Comparison of ENCODE assay signal across 24 cellular contexts in the genomic region with DNA sequence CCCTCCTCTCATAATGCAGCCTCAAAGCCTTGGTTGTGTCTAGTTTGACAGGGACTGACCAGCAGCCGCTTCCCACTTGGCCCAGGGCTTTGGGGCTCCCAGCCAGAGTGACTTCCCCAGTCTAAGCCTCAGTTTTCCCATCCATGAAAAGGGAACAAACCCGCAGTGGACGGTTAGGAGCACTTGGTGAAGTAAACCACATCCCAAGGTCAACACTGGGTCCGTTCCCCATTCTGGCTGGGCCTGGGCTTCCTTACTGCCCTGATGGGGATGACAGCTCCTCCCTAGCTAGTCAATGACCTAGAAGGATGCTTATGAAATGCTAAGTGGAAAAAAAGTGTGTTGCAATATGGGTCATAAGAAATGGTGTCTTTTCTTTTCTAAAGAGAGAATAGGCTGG. TPM values are rescaled to one million over a fixed set of nuclear protein-coding genes. Genes with fewer than 3 reads are reported as not detected.
A peak's percentile ranks its signal among the peaks of the same experiment; 100 is the strongest.
DNase-seq lines count a peak whose midpoint lies in the region; ATAC-seq and TF ChIP-seq lines count a peak whose summit lies in the region.
"Had no signal": no experiment of that assay in that cellular context is flagged by ENCODE, and none has a peak within 500 bp of the region (broad histone marks: within the 10 kb centered on the region; RNA-seq: fewer than 3 reads in every experiment).

No MANE protein-coding gene starts in this region.

- intact Hi-C loops in activated CD4-positive, alpha-beta T cell treated with anti-CD3 and anti-CD28 coated beads for 36 hours (cut with DNase I, micrococcal nuclease): no loop called here

- H4K91ac ChIP-seq in trophoblast cell (ENCODE audit: low read depth, low read length): no peak overlapping the region

- no peak overlapping the region for H2BK12ac ChIP-seq in trophoblast cell (ENCODE audit: low read length)

- DNase-seq in activated CD4-positive, alpha-beta T cell treated with anti-CD3 and anti-CD28 coated beads for 36 hours: no peak
- no peak for DNase-seq in activated CD4-positive, alpha-beta T cell treated with anti-CD3 and anti-CD28 coated beads for 1 hour
- DNase-seq in HCEC 1CT (peak; percentile 18), UCSD-AML1 (lab: John Stamatoyannopoulos, UW; ENCODE audit: unreplicated experiment) (peak; percentile 66), fibroblast of villous mesenchyme (ENCODE audit: low read depth) (peak; percentile 31), T1000 (lab: John Stamatoyannopoulos, UW) (no peak), trophoblast cell (no peak), NCI-H226 (no peak)
- DNase-seq: activated T-cell treated with anti-CD3 and anti-CD28 coated beads, Interleukin-2, amount 50 U/mL, for 1 hour; glutamatergic neuron; left ventricle myocardium inferior; mucosa of descending colon; NCI-H1930; nucleus accumbens; stimulated activated CD4-positive, alpha-beta T cell treated with anti-CD3 and anti-CD28 coated beads, Interleukin-15, amount 100 ng/mL, for 24 hours; stimulated activated naive B cell treated with anti-CD40 and anti-IgM and Interleukin-4, amounts not matched to agents 10 μg/mL and 1 μg/mL and 100 μg/mL, for 72 hours; tibial artery had no signal

- no peaks in the 10 kb centered on the region for H3K9me3 Mint-ChIP-seq in activated CD4-positive, alpha-beta T cell treated with anti-CD3 and anti-CD28 coated beads for 36 hours (ENCODE audit: low read depth)
- H3K9me3 Mint-ChIP-seq: stimulated activated naive B cell treated with anti-CD40 and anti-IgM and Interleukin-4, amounts not matched to agents 10 μg/mL and 1 μg/mL and 100 μg/mL, for 72 hours; T-helper 1 cell treated with Interleukin-12 subunit alpha and Interleukin-12 subunit beta and Interleukin-4 antibody, amounts not matched to agents 30 μg/mL and 1 μg/mL, for 36 hours had no signal

- H3K23ac ChIP-seq in trophoblast cell (ENCODE audit: low read length): no peak overlapping the region

- WGBS in trophoblast cell (ENCODE audit: extremely low coverage, insufficient coverage, insufficient read length): no CpG with 5 or more reads among the region's 4 CpGs

- H2AFZ ChIP-seq in trophoblast cell (ENCODE audit: insufficient read depth, low read length, poor library complexity): no peak overlapping the region

- no peak for TF ChIP-seq CTCF in fibroblast of villous mesenchyme (IDR thresholded peaks at IDR 0.05; ENCODE audit: insufficient read depth, low read depth, low read length)

- no peak overlapping the region for H2BK5ac ChIP-seq in trophoblast cell (ENCODE audit: low read depth, low read length, poor library complexity)

- H3K79me1 ChIP-seq in trophoblast cell (ENCODE audit: low read length): no peaks in the 10 kb centered on the region

- no peaks in the 10 kb centered on the region for H3K79me2 ChIP-seq in trophoblast cell (ENCODE audit: control insufficient read depth, insufficient read depth, low read length, poor library complexity)

- H3K4ac ChIP-seq in trophoblast cell (ENCODE audit: low read depth, low read length): no peak overlapping the region

- no peaks in the 10 kb centered on the region for H3K36me3 Mint-ChIP-seq in activated CD4-positive, alpha-beta T cell treated with anti-CD3 and anti-CD28 coated beads for 36 hours (ENCODE audit: low read depth)
- H3K36me3 Mint-ChIP-seq: stimulated activated naive B cell treated with anti-CD40 and anti-IgM and Interleukin-4, amounts not matched to agents 10 μg/mL and 1 μg/mL and 100 μg/mL, for 72 hours had no signal

- no peak overlapping the region for H3K4me2 ChIP-seq in trophoblast cell (ENCODE audit: low read length)

- no peaks in the 10 kb centered on the region for H3K27me3 Mint-ChIP-seq in activated CD4-positive, alpha-beta T cell treated with anti-CD3 and anti-CD28 coated beads for 36 hours
- H3K27me3 Mint-ChIP-seq: stimulated activated naive B cell treated with anti-CD40 and anti-IgM and Interleukin-4, amounts not matched to agents 10 μg/mL and 1 μg/mL and 100 μg/mL, for 72 hours had no signal

- ATAC-seq in activated CD4-positive, alpha-beta T cell treated with anti-CD3 and anti-CD28 coated beads for 36 hours: no peak
- ATAC-seq: mucosa of descending colon; stimulated activated naive B cell treated with anti-CD40 and anti-IgM and Interleukin-4, amounts not matched to agents 10 μg/mL and 1 μg/mL and 100 μg/mL, for 72 hours had no signal

- H3K18ac ChIP-seq in trophoblast cell (ENCODE audit: low read length): no peak overlapping the region

- peak overlapping the region; percentile 66 for H3K27ac Mint-ChIP-seq in activated CD4-positive, alpha-beta T cell treated with anti-CD3 and anti-CD28 coated beads for 36 hours
- H3K27ac Mint-ChIP-seq: stimulated activated naive B cell treated with anti-CD40 and anti-IgM and Interleukin-4, amounts not matched to agents 10 μg/mL and 1 μg/mL and 100 μg/mL, for 72 hours; T-helper 1 cell treated with Interleukin-12 subunit alpha and Interleukin-12 subunit beta and Interleukin-4 antibody, amounts not matched to agents 30 μg/mL and 1 μg/mL, for 36 hours had no signal

- H3K4me1 Mint-ChIP-seq in activated CD4-positive, alpha-beta T cell treated with anti-CD3 and anti-CD28 coated beads for 36 hours: peaks cover 50% of the 10 kb centered on the region

- POLR2A ChIA-PET in activated CD4-positive, alpha-beta T cell treated with anti-CD3 and anti-CD28 coated beads for 36 hours (lab: Charles Lee): interaction anchor here (0.6 to 4.6 kb wide), 2 partner anchors 12 to 261 kb away, joined by 3 to 27 read pairs; no protein-coding TSS in a partner anchor

- H2AK5ac ChIP-seq in trophoblast cell (ENCODE audit: low read length): no peak overlapping the region

- no peak overlapping the region for H3K4me3 Mint-ChIP-seq in activated CD4-positive, alpha-beta T cell treated with anti-CD3 and anti-CD28 coated beads for 36 hours
- H3K4me3 Mint-ChIP-seq: stimulated activated naive B cell treated with anti-CD40 and anti-IgM and Interleukin-4, amounts not matched to agents 10 μg/mL and 1 μg/mL and 100 μg/mL, for 72 hours; T-helper 1 cell treated with Interleukin-12 subunit alpha and Interleukin-12 subunit beta and Interleukin-4 antibody, amounts not matched to agents 30 μg/mL and 1 μg/mL, for 36 hours had no signal

- no peaks in the 10 kb centered on the region for H3K4me1 ChIP-seq in trophoblast cell (ENCODE audit: control insufficient read depth in 1 of 2, insufficient read depth in 2 of 2, low read length in 2 of 2)

- H3K36me3 ChIP-seq in trophoblast cell (ENCODE audit: control insufficient read depth in 1 of 2, insufficient read depth in 2 of 2, low read length in 2 of 2): no peaks in the 10 kb centered on the region
- H3K36me3 ChIP-seq: adrenal gland, left ventricle myocardium inferior, tibial artery had no signal

- no peak overlapping the region for H4K8ac ChIP-seq in trophoblast cell (ENCODE audit: low read depth, low read length)

- no peaks in the 10 kb centered on the region for H3K9me3 ChIP-seq in trophoblast cell (ENCODE audit: insufficient read depth, low read depth, low read length)
- H3K9me3 ChIP-seq: adrenal gland, left ventricle myocardium inferior, mucosa of descending colon, tibial artery had no signal

- H3K9ac ChIP-seq in trophoblast cell (ENCODE audit: low read length): no peak overlapping the region

- H3K27me3 ChIP-seq in trophoblast cell (ENCODE audit: insufficient read depth, low read length): no peaks in the 10 kb centered on the region
- H3K27me3 ChIP-seq: adrenal gland had no signal

- H3K27ac ChIP-seq in trophoblast cell (ENCODE audit: low read depth, low read length): no peak overlapping the region
- H3K27ac ChIP-seq: adrenal gland, C4-2B, left ventricle myocardium inferior, tibial artery had no signal

- no peak overlapping the region for H4K12ac ChIP-seq in trophoblast cell (ENCODE audit: low read depth, low read length)

- no peak overlapping the region for H3K14ac ChIP-seq in trophoblast cell (ENCODE audit: low read length)

- H2BK120ac ChIP-seq in trophoblast cell (ENCODE audit: insufficient read depth, low read length, poor library complexity): no peak overlapping the region

- CTCF ChIA-PET in activated CD4-positive, alpha-beta T cell treated with anti-CD3 and anti-CD28 coated beads for 36 hours (lab: Charles Lee): no interaction called here

- H3K4me3 ChIP-seq in fibroblast of villous mesenchyme (ENCODE audit: low read depth, low read length) (no peak overlapping the region), trophoblast cell (ENCODE audit: low read depth, low read length) (no peak overlapping the region)
- H3K4me3 ChIP-seq: adrenal gland, left ventricle myocardium inferior, mucosa of descending colon, tibial artery had no signal

RNA-seq across cellular contexts. Expression of a gene that starts 19.1 kb away (rescaled TPM):
- 100 to 1,000 TPM in 1 of 2 experiments, 10 to 100 TPM in 1; 100.0 to 103 TPM for total RNA-seq in activated CD4-positive, alpha-beta T cell treated with anti-CD3 and anti-CD28 coated beads for 36 hours
- 18.4 and 29.4 TPM in 2 replicates for total RNA-seq in fibroblast of villous mesenchyme
- 52.7 and 59.0 TPM in 2 replicates for polyA plus RNA-seq in trophoblast cell (2013)
- total RNA-seq: A172 had no signal

RNA-seq across cellular contexts. Expression of a gene that starts 32.3 kb away (rescaled TPM):
- total RNA-seq in activated CD4-positive, alpha-beta T cell treated with anti-CD3 and anti-CD28 coated beads for 36 hours: not detected
- total RNA-seq in fibroblast of villous mesenchyme: not detected in 2 replicates
- polyA plus RNA-seq in trophoblast cell (2013): not detected in 2 replicates
- total RNA-seq: A172, adrenal gland, cardiac septum, left ventricle myocardium inferior, MCF 10A, mucosa of descending colon had no signal
- polyA plus RNA-seq: adrenal gland, esophagus had no signal

RNA-seq across cellular contexts. Expression of a gene that starts 36.6 kb away (rescaled TPM):
- not detected for total RNA-seq in activated CD4-positive, alpha-beta T cell treated with anti-CD3 and anti-CD28 coated beads for 36 hours
- not detected in 2 replicates for total RNA-seq in fibroblast of villous mesenchyme
- not detected in 2 replicates for polyA plus RNA-seq in trophoblast cell (2013)
- total RNA-seq: A172, adrenal gland, cardiac septum, left ventricle myocardium inferior, MCF 10A, mucosa of descending colon had no signal
- polyA plus RNA-seq: adrenal gland, esophagus had no signal

RNA-seq across cellular contexts. Expression of a gene that starts 39.4 kb away (rescaled TPM):
- total RNA-seq in activated CD4-positive, alpha-beta T cell treated with anti-CD3 and anti-CD28 coated beads for 36 hours: not detected
- total RNA-seq in fibroblast of villous mesenchyme: not detected in 2 replicates
- not detected in 2 replicates for polyA plus RNA-seq in trophoblast cell (2013)
- total RNA-seq: A172, adrenal gland, cardiac septum, left ventricle myocardium inferior, MCF 10A, mucosa of descending colon had no signal
- polyA plus RNA-seq: adrenal gland, esophagus had no signal

RNA-seq across cellular contexts. Expression of a gene that starts 44.3 kb away (rescaled TPM):
- total RNA-seq in activated CD4-positive, alpha-beta T cell treated with anti-CD3 and anti-CD28 coated beads for 36 hours: not detected
- total RNA-seq in fibroblast of villous mesenchyme: not detected in 2 replicates
- not detected in 2 replicates for polyA plus RNA-seq in trophoblast cell (2013)
- total RNA-seq: A172, adrenal gland, cardiac septum, left ventricle myocardium inferior, MCF 10A, mucosa of descending colon had no signal
- polyA plus RNA-seq: adrenal gland, esophagus had no signal

Comparison
In these comparisons a context has a peak if more than half of its experiments do, and no peak if none do; other contexts are left out.
1. DNase-seq: peak in HCEC 1CT (single experiment), UCSD-AML1 (single experiment) and fibroblast of villous mesenchyme (single experiment); none in activated CD4-positive, alpha-beta T cell treated with anti-CD3 and anti-CD28 coated beads for 36 hours (single experiment), activated CD4-positive, alpha-beta T cell treated with anti-CD3 and anti-CD28 coated beads for 1 hour (single experiment), T1000 (single experiment), trophoblast cell (0 of 2) and NCI-H226 (single experiment).